ENCODE assay signal across 8 cellular contexts in genomic region chr1:242754926-242755325, GRCh38.
"Had no signal": no experiment of that assay in that cellular context is flagged by ENCODE, and none has a peak within 500 bp of the region (broad histone marks: within the 10 kb centered on the region; RNA-seq: fewer than 3 reads in every experiment).

No MANE protein-coding gene starts in this region.

- H3K4me3 ChIP-seq: GM12878 had no signal

- DNase-seq: GDM1, GF-D8 had no signal

- FAIRE-seq: G401.6, GM12878, GM12891, GM12892, GM18507, GM19239 had no signal

- ATAC-seq: GM12878 had no signal
